Comparison of ENCODE assay signal across 24 cellular contexts in the genomic region with DNA sequence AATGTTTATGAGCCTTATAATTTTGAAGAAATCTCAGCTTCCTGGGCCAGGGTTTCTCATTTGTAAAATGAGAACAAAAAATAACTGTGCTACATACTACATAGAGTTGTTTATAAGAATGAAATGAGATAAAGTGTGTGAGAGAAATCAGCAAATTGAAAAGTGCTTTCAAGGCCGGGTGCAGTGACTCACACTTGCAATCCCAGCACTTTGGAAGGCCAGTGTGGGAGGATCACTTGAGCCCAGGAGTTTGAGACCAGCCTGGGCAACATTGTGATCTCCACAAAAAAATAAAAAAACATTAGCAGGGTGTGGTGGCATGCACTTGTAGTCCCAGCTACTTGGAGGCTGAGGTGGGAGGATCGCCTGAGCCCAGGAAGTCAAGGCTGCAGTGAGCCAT. TPM values are rescaled to one million over a fixed set of nuclear protein-coding genes. Genes with fewer than 3 reads are reported as not detected.
A peak's percentile ranks its signal among the peaks of the same experiment; 100 is the strongest.
DNase-seq lines count a peak whose midpoint lies in the region; ATAC-seq and TF ChIP-seq lines count a peak whose summit lies in the region.
"Had no signal": no experiment of that assay in that cellular context is flagged by ENCODE, and none has a peak within 500 bp of the region (broad histone marks: within the 10 kb centered on the region; RNA-seq: fewer than 3 reads in every experiment).

No MANE protein-coding gene starts in this region.

- no peaks in the 10 kb centered on the region for H3K36me3 ChIP-seq in OCI-LY3 (replicated peaks; ENCODE audit: low read depth, low read length)
- H3K36me3 ChIP-seq in uterus = no peaks in the 10 kb centered on the region
- H3K36me3 ChIP-seq: BLaER1 treated with 17β-estradiol and CSF1 and Interleukin-3, amounts not matched to agents 10 nM and 100 nM; Peyer's patch had no signal

- H2AFZ ChIP-seq in OCI-LY3 (ENCODE audit: low read depth, low read length) = peak overlapping the region; percentile 77; the same call in 1 of the 2 replicates

- no peak overlapping the region for H3K4me3 Mint-ChIP-seq in activated CD4-positive, alpha-beta T cell treated with anti-CD3 and anti-CD28 coated beads, Interleukin-2, amount 10 ng/mL, durations not matched to agents 24 days and 14 days
- no peak overlapping the region for H3K4me3 Mint-ChIP-seq in T-helper 17 cell
- H3K4me3 Mint-ChIP-seq: CD4-positive, alpha-beta memory T cell had no signal

- peak; percentile 34 for DNase-seq in activated CD4-positive, alpha-beta T cell treated with anti-CD3 and anti-CD28 coated beads, Interleukin-2, amount 10 ng/mL, durations not matched to agents 24 days and 14 days
- DNase-seq in activated CD4-positive, alpha-beta T cell treated with anti-CD3 and anti-CD28 coated beads, Interleukin-2, amount 50 U/mL, for 4 hours = no peak
- peak; percentile 27 for DNase-seq in fibroblast of pulmonary artery (ENCODE audit: low read depth)
- DNase-seq in activated CD8-positive, alpha-beta memory T cell treated with anti-CD3 and anti-CD28 coated beads, Interleukin-2, amount 50 U/mL, for 48 hours = no peak
- no peak for DNase-seq in T-helper 17 cell
- no peak for DNase-seq in ACHN
- no peak for DNase-seq in uterus
- DNase-seq: Caco-2; CD4-positive, alpha-beta memory T cell; DMS 273 treated with DMSO at 0.1 percent for 48 hours; DND-41; HCEC 1CT; Kasumi-1; NCI-H1092 treated with DMSO at 0.1 percent for 48 hours; NCI-H146; NCI-H2029; NCI-H2227 treated with DMSO at 0.1 percent for 48 hours; NCI-H510A treated with DMSO at 0.1 percent for 48 hours; NCI-H748 treated with DMSO at 0.1 percent for 48 hours; Peyer's patch had no signal

- H3K4me2 ChIP-seq in OCI-LY3 (ENCODE audit: low read length) = no peak overlapping the region

- in situ Hi-C loops in ACHN (cut with HindIII; ENCODE audit: low pct_ligation_motif_present, low pct_unique_long_range_greater_than_20kb, low sequenced_read_pairs) = no loop called here

- no peaks in the 10 kb centered on the region for H3K9me3 ChIP-seq in OCI-LY3 (ENCODE audit: insufficient read depth, low read length)
- H3K9me3 ChIP-seq in T-helper 17 cell (ENCODE audit: control insufficient read depth, low read length, poor library complexity, severe bottlenecking) = no peaks in the 10 kb centered on the region
- no peaks in the 10 kb centered on the region for H3K9me3 ChIP-seq in uterus
- H3K9me3 ChIP-seq: BLaER1 treated with 17β-estradiol and CSF1 and Interleukin-3, amounts not matched to agents 10 nM and 100 nM; Caco-2; Peyer's patch had no signal

- no peaks in the 10 kb centered on the region for H4K20me1 ChIP-seq in OCI-LY3 (ENCODE audit: insufficient read depth, low read length)
- H4K20me1 ChIP-seq: BLaER1 treated with 17β-estradiol and CSF1 and Interleukin-3, amounts not matched to agents 10 nM and 100 nM had no signal

- H3K9ac ChIP-seq in OCI-LY3 (ENCODE audit: low read length) = no peak overlapping the region
- H3K9ac ChIP-seq: BLaER1 treated with 17β-estradiol and CSF1 and Interleukin-3, amounts not matched to agents 10 nM and 100 nM had no signal

- H3K36me3 Mint-ChIP-seq in activated CD4-positive, alpha-beta T cell treated with anti-CD3 and anti-CD28 coated beads, Interleukin-2, amount 10 ng/mL, durations not matched to agents 24 days and 14 days (ENCODE audit: low read depth) = no peaks in the 10 kb centered on the region
- no peaks in the 10 kb centered on the region for H3K36me3 Mint-ChIP-seq in T-helper 17 cell (ENCODE audit: low read depth)
- H3K36me3 Mint-ChIP-seq: CD4-positive, alpha-beta memory T cell had no signal

- H3K4me3 ChIP-seq in OCI-LY3 (ENCODE audit: low read length) = no peak overlapping the region
- H3K4me3 ChIP-seq in fibroblast of pulmonary artery (replicated peaks; ENCODE audit: low read depth, low read length) = no peak overlapping the region
- no peak overlapping the region for H3K4me3 ChIP-seq in uterus
- H3K4me3 ChIP-seq: BLaER1 treated with 17β-estradiol and CSF1 and Interleukin-3, amounts not matched to agents 10 nM and 100 nM; Peyer's patch had no signal

- H3K4me1 ChIP-seq in OCI-LY3 (ENCODE audit: low read length) (peaks cover 7% of the 10 kb centered on the region), uterus (no peaks in the 10 kb centered on the region)
- H3K4me1 ChIP-seq: Caco-2, Peyer's patch had no signal

- H3K27ac Mint-ChIP-seq in activated CD4-positive, alpha-beta T cell treated with anti-CD3 and anti-CD28 coated beads, Interleukin-2, amount 10 ng/mL, durations not matched to agents 24 days and 14 days = no peak overlapping the region
- no peak overlapping the region for H3K27ac Mint-ChIP-seq in T-helper 17 cell
- H3K27ac Mint-ChIP-seq: CD4-positive, alpha-beta memory T cell had no signal

- no peak overlapping the region for H3K27ac ChIP-seq in OCI-LY3 (ENCODE audit: low read length)
- no peak overlapping the region for H3K27ac ChIP-seq in uterus
- H3K27ac ChIP-seq: 22Rv1; BLaER1 treated with 17β-estradiol and CSF1 and Interleukin-3, amounts not matched to agents 10 nM and 100 nM; Peyer's patch had no signal

- TF ChIP-seq CTCF in OCI-LY3 (IDR thresholded peaks at IDR 0.05; ENCODE audit: low read depth, low read length) (no peak), fibroblast of pulmonary artery (IDR thresholded peaks at IDR 0.05; ENCODE audit: low read length, missing control alignments) (no peak), uterus (IDR thresholded peaks at IDR 0.05) (no peak)

- no peak for TF ChIP-seq POLR2A in uterus (IDR thresholded peaks at IDR 0.05)

- no peaks in the 10 kb centered on the region for H3K9me3 Mint-ChIP-seq in activated CD4-positive, alpha-beta T cell treated with anti-CD3 and anti-CD28 coated beads, Interleukin-2, amount 10 ng/mL, durations not matched to agents 24 days and 14 days

- no peak for ATAC-seq in T-helper 17 cell

- no peaks in the 10 kb centered on the region for H3K79me2 ChIP-seq in OCI-LY3 (ENCODE audit: low read length)

- intact Hi-C loops in activated CD4-positive, alpha-beta T cell treated with anti-CD3 and anti-CD28 coated beads, Interleukin-2, amount 10 ng/mL, durations not matched to agents 24 days and 14 days (cut with micrococcal nuclease) = no loop called here
- intact Hi-C loops in uterus (cut with DNase I; ENCODE audit: low total_unique reads) = no loop called here

- peaks cover 2% of the 10 kb centered on the region for H3K4me1 Mint-ChIP-seq in activated CD4-positive, alpha-beta T cell treated with anti-CD3 and anti-CD28 coated beads, Interleukin-2, amount 10 ng/mL, durations not matched to agents 24 days and 14 days
- H3K4me1 Mint-ChIP-seq in T-helper 17 cell = no peaks in the 10 kb centered on the region

- H3K27me3 Mint-ChIP-seq in activated CD4-positive, alpha-beta T cell treated with anti-CD3 and anti-CD28 coated beads, Interleukin-2, amount 10 ng/mL, durations not matched to agents 24 days and 14 days = no peaks in the 10 kb centered on the region
- peaks cover 6% of the 10 kb centered on the region for H3K27me3 Mint-ChIP-seq in T-helper 17 cell

- no peaks in the 10 kb centered on the region for H3K27me3 ChIP-seq in OCI-LY3 (ENCODE audit: low read depth, low read length)
- no peaks in the 10 kb centered on the region for H3K27me3 ChIP-seq in uterus
- H3K27me3 ChIP-seq: BLaER1 treated with 17β-estradiol and CSF1 and Interleukin-3, amounts not matched to agents 10 nM and 100 nM; Peyer's patch had no signal

RNA-seq across cellular contexts. Expression of gene FOXB1, which starts 22.4 kb away (rescaled TPM):
- 0.54 and 0.68 TPM in 2 replicates for total RNA-seq in activated CD4-positive, alpha-beta T cell treated with anti-CD3 and anti-CD28 coated beads, Interleukin-2, amount 10 ng/mL, durations not matched to agents 24 days and 14 days
- total RNA-seq in T-helper 17 cell = under 1 TPM; 0.21 to 0.22 TPM
- total RNA-seq in uterus = not detected
- total RNA-seq: Caco-2, G401, Peyer's patch had no signal

Comparison
In these comparisons a context has a peak if more than half of its experiments do, and no peak if none do; other contexts are left out.
1. DNase-seq: peak in activated CD4-positive, alpha-beta T cell treated with anti-CD3 and anti-CD28 coated beads, Interleukin-2, amount 10 ng/mL, durations not matched to agents 24 days and 14 days (single experiment) and fibroblast of pulmonary artery (single experiment); none in activated CD4-positive, alpha-beta T cell treated with anti-CD3 and anti-CD28 coated beads, Interleukin-2, amount 50 U/mL, for 4 hours (0 of 2), activated CD8-positive, alpha-beta memory T cell treated with anti-CD3 and anti-CD28 coated beads, Interleukin-2, amount 50 U/mL, for 48 hours (single experiment), T-helper 17 cell (0 of 3), ACHN (single experiment) and uterus (0 of 2).